Comparison of ENCODE assay signal across 27 cellular contexts in the genomic region with DNA sequence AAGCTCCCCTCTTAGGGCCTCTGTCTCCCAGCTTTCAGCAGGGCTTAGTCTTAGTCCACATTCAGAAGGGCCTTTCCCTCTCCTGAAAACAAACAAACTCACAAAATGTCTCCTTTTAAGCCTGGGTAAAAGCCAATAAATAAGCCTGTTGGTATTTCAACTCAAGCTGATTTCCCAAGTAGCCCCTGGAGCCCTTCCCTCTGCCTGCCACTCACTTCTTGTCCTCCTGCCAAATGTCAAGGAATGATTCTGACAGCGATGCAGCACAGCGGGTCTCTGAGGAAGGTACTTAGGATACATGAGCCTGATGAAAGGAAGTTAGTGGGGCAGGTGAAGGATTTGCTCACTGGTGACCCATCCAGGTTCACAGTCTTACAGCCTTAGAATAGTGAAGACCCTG.
"Had no signal": no experiment of that assay in that cellular context is flagged by ENCODE, and none has a peak within 500 bp of the region (broad histone marks: within the 10 kb centered on the region; RNA-seq: fewer than 3 reads in every experiment).

No MANE protein-coding gene starts in this region.

- DNase-seq: activated CD4-positive, alpha-beta T cell treated with anti-CD3 and anti-CD28 coated beads for 4 hours; activated CD4-positive, alpha-beta T cell treated with anti-CD3 and anti-CD28 coated beads, Interleukin-2, amount 50 U/mL, for 48 hours; activated CD8-positive, alpha-beta memory T cell treated with anti-CD3 and anti-CD28 coated beads for 24 hours; activated gamma-delta T cell; activated naive CD4-positive, alpha-beta T cell treated with anti-CD3 and anti-CD28 coated beads, Interleukin-2, amount 10 ng/mL, durations not matched to agents 7 days and 5 days; activated naive CD8-positive, alpha-beta T cell treated with anti-CD3 and anti-CD28 coated beads, Interleukin-2, amount 10 ng/mL, durations not matched to agents 7 days and 5 days; amygdala; effector memory CD8-positive, alpha-beta T cell; erythroblast; head of caudate nucleus; hippocampal formation; lower lobe of right lung; mesendoderm; sigmoid colon; stimulated activated CD4-positive, alpha-beta T cell treated with anti-CD3 and anti-CD28 coated beads, Interleukin-1b, Interleukin-23, amount 100 ng/mL, for 48 hours; stimulated activated CD4-positive, alpha-beta T cell treated with anti-CD3 and anti-CD28 coated beads, Interleukin-4, amount 100 ng/mL, for 4 hours; stimulated activated CD8-positive, alpha-beta memory T cell treated with anti-CD3 and anti-CD28 coated beads, Interleukin-4, amount 100 ng/mL, for 48 hours; stomach; SW 1271; T-helper 9 cell; tibial artery had no signal

- H3K4me3 ChIP-seq: coronary artery, gastroesophageal sphincter, lower lobe of right lung, sigmoid colon, smooth muscle cell, stomach, tibial artery had no signal

- ATAC-seq: effector memory CD8-positive, alpha-beta T cell; gastroesophageal sphincter; left lobe of liver; natural killer cell treated with Interleukin-12 subunit alpha and Interleukin-12 subunit beta and Interleukin-15 and Interleukin-18, amount 100 ng/mL, for 72 hours; stimulated activated memory B cell treated with anti-CD40 and anti-IgM and Interleukin-4, amounts not matched to agents 10 μg/mL and 1 μg/mL and 100 μg/mL, for 72 hours had no signal
